18 cellular contexts compared by ENCODE assay signal in the genomic region with DNA sequence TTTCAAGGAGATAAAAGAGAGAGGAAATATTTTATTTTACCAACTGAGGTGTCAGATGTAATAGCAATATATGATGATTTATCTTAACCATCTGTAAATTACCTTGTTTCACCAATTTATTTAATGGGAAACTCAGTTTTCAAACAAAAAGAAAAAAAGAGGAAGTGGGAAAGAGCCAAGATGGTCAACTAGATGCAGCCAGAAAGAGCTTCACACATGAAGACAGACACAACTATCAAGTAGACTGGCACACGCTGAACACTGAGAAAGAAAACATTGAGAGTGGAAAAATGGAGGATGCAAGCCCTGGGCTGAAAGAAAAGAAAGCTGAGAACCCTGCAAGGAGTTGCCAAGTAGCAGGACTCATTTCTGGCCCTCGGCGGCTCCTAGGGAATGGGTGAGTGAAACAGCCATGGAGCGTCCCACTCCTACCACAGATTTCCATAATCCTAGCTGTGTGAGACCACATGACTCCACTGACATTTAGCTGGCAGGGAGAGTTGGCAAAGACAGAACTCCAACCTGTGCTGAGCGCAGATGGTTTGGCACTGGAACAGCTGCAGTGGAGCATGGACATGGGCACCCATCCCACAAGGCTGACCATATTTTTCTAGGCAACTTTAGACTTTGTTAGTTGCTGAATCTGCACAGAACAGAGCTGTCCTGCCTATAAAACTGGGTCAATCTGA.
"Had no signal": no experiment of that assay in that cellular context is flagged by ENCODE, and none has a peak within 500 bp of the region (broad histone marks: within the 10 kb centered on the region; RNA-seq: fewer than 3 reads in every experiment).

No MANE protein-coding gene starts in this region.

- H3K27ac ChIP-seq: tibial nerve had no signal

- H3K4me1 Mint-ChIP-seq: activated B cell treated with CpG ODN at 0.5 μM for 24 hours; activated naive CD8-positive, alpha-beta T cell treated with anti-CD3 and anti-CD28 coated beads for 36 hours; brain; central memory CD8-positive, alpha-beta T cell; stimulated activated memory B cell treated with anti-CD40 and anti-IgM and Interleukin-4, amounts not matched to agents 10 μg/mL and 1 μg/mL and 100 μg/mL, for 72 hours had no signal

- DNase-seq: activated B cell treated with CpG ODN at 0.5 μM for 24 hours; activated CD4-positive, alpha-beta T cell treated with anti-CD3 and anti-CD28 coated beads for 48 hours; activated CD8-positive, alpha-beta memory T cell treated with anti-CD3 and anti-CD28 coated beads, Interleukin-2, amount 50 U/mL, for 48 hours; activated gamma-delta T cell treated with Interleukin-2 at 50 U/mL for 16 hours; activated naive CD8-positive, alpha-beta T cell treated with anti-CD3 and anti-CD28 coated beads for 36 hours; activated T-cell treated with anti-CD3 and anti-CD28 coated beads, Interleukin-2, amount 50 U/mL, for 72 hours; amygdala; effector CD8-positive, alpha-beta T cell; foreskin fibroblast; glutamatergic neuron; left ventricle myocardium superior; retina; stimulated activated CD4-positive, alpha-beta T cell treated with anti-CD3 and anti-CD28 coated beads, Interleukin-2, amount 100 ng/mL, for 48 hours had no signal

- H3K27me3 ChIP-seq: tibial nerve had no signal

- H3K27me3 Mint-ChIP-seq: activated B cell treated with CpG ODN at 0.5 μM for 24 hours; activated naive CD8-positive, alpha-beta T cell treated with anti-CD3 and anti-CD28 coated beads for 36 hours; central memory CD8-positive, alpha-beta T cell; natural killer cell treated with Interleukin-12 subunit alpha and Interleukin-12 subunit beta and Interleukin-15 and Interleukin-18, amount 100 ng/mL, for 72 hours; stimulated activated memory B cell treated with anti-CD40 and anti-IgM and Interleukin-4, amounts not matched to agents 10 μg/mL and 1 μg/mL and 100 μg/mL, for 72 hours had no signal

- H3K27ac Mint-ChIP-seq: activated B cell treated with CpG ODN at 0.5 μM for 24 hours; activated naive CD8-positive, alpha-beta T cell treated with anti-CD3 and anti-CD28 coated beads for 36 hours; activated T-cell treated with anti-CD3 and anti-CD28 coated beads, Interleukin-2, amount 50 U/mL, for 72 hours; natural killer cell treated with Interleukin-12 subunit alpha and Interleukin-12 subunit beta and Interleukin-15 and Interleukin-18, amount 100 ng/mL, for 72 hours; stimulated activated memory B cell treated with anti-CD40 and anti-IgM and Interleukin-4, amounts not matched to agents 10 μg/mL and 1 μg/mL and 100 μg/mL, for 72 hours had no signal

- H3K36me3 Mint-ChIP-seq: activated naive CD8-positive, alpha-beta T cell treated with anti-CD3 and anti-CD28 coated beads for 36 hours; brain; natural killer cell treated with Interleukin-12 subunit alpha and Interleukin-12 subunit beta and Interleukin-15 and Interleukin-18, amount 100 ng/mL, for 72 hours; stimulated activated memory B cell treated with anti-CD40 and anti-IgM and Interleukin-4, amounts not matched to agents 10 μg/mL and 1 μg/mL and 100 μg/mL, for 72 hours had no signal

- H3K4me3 ChIP-seq: tibial nerve had no signal

- ATAC-seq: activated T-cell treated with anti-CD3 and anti-CD28 coated beads, Interleukin-2, amount 50 U/mL, for 72 hours; left ventricle myocardium superior; natural killer cell treated with Interleukin-12 subunit alpha and Interleukin-12 subunit beta and Interleukin-15 and Interleukin-18, amount 100 ng/mL, for 72 hours; stimulated activated memory B cell treated with anti-CD40 and anti-IgM and Interleukin-4, amounts not matched to agents 10 μg/mL and 1 μg/mL and 100 μg/mL, for 72 hours had no signal

- H3K36me3 ChIP-seq: tibial nerve had no signal

- H3K4me3 Mint-ChIP-seq: activated B cell treated with CpG ODN at 0.5 μM for 24 hours; activated naive CD8-positive, alpha-beta T cell treated with anti-CD3 and anti-CD28 coated beads for 36 hours; activated T-cell treated with anti-CD3 and anti-CD28 coated beads, Interleukin-2, amount 50 U/mL, for 72 hours; brain; central memory CD8-positive, alpha-beta T cell; natural killer cell treated with Interleukin-12 subunit alpha and Interleukin-12 subunit beta and Interleukin-15 and Interleukin-18, amount 100 ng/mL, for 72 hours; stimulated activated memory B cell treated with anti-CD40 and anti-IgM and Interleukin-4, amounts not matched to agents 10 μg/mL and 1 μg/mL and 100 μg/mL, for 72 hours had no signal

- H3K4me1 ChIP-seq: tibial nerve had no signal
